Comparison of ENCODE assay signal across 12 cellular contexts in genomic region chr12:109130755-109131521, GRCh38. TPM values are rescaled to one million over a fixed set of nuclear protein-coding genes. Genes with fewer than 3 reads are reported as not detected.
A peak's percentile ranks its signal among the peaks of the same experiment; 100 is the strongest.
DNase-seq lines count a peak whose midpoint lies in the region; ATAC-seq and TF ChIP-seq lines count a peak whose summit lies in the region.
"Had no signal": no experiment of that assay in that cellular context is flagged by ENCODE, and none has a peak within 500 bp of the region (broad histone marks: within the 10 kb centered on the region; RNA-seq: fewer than 3 reads in every experiment).

No MANE protein-coding gene starts in this region.

- H3K27me3 Mint-ChIP-seq in glutamatergic neuron (ENCODE audit: unreplicated experiment) = peaks cover 4% of the 10 kb centered on the region
- H3K27me3 Mint-ChIP-seq in activated T-cell treated with anti-CD3 and anti-CD28 coated beads, Interleukin-2, amount 50 U/mL, for 4 hours (ENCODE audit: low read depth) = no peaks in the 10 kb centered on the region

- H3K36me3 Mint-ChIP-seq in glutamatergic neuron (ENCODE audit: unreplicated experiment) = no peaks in the 10 kb centered on the region
- peaks cover 2% of the 10 kb centered on the region for H3K36me3 Mint-ChIP-seq in activated T-cell treated with anti-CD3 and anti-CD28 coated beads, Interleukin-2, amount 50 U/mL, for 4 hours (ENCODE audit: insufficient read depth)

- peak overlapping the region; percentile 55 for H3K4me3 Mint-ChIP-seq in glutamatergic neuron (ENCODE audit: unreplicated experiment)
- H3K4me3 Mint-ChIP-seq in activated T-cell treated with anti-CD3 and anti-CD28 coated beads, Interleukin-2, amount 50 U/mL, for 4 hours = no peak overlapping the region
- H3K4me3 Mint-ChIP-seq: CD8-positive, alpha-beta memory T cell had no signal

- H3K4me1 Mint-ChIP-seq in glutamatergic neuron (ENCODE audit: low read depth, unreplicated experiment) = peaks cover 18% of the 10 kb centered on the region
- no peaks in the 10 kb centered on the region for H3K4me1 Mint-ChIP-seq in activated T-cell treated with anti-CD3 and anti-CD28 coated beads, Interleukin-2, amount 50 U/mL, for 4 hours (ENCODE audit: low read depth)
- H3K4me1 Mint-ChIP-seq: CD8-positive, alpha-beta memory T cell had no signal

- no peak overlapping the region; the same call in 1 of the 2 replicates for H2AFZ ChIP-seq in OCI-LY3 (ENCODE audit: low read depth, low read length)

- peak overlapping the region; percentile 14; the same call in 1 of the 2 replicates for H3K4me3 ChIP-seq in OCI-LY3 (ENCODE audit: low read length)

- H4K20me1 ChIP-seq in OCI-LY3 (ENCODE audit: insufficient read depth, low read length) = no peaks in the 10 kb centered on the region

- peaks cover 40% of the 10 kb centered on the region for H3K27me3 ChIP-seq in OCI-LY3 (ENCODE audit: low read depth, low read length)

- TF ChIP-seq CTCF in OCI-LY3 (IDR thresholded peaks at IDR 0.05; ENCODE audit: low read depth, low read length) (no peak), glutamatergic neuron (IDR thresholded peaks at IDR 0.05; ENCODE audit: partially characterized antibody, unreplicated experiment) (no peak), omental fat pad (IDR thresholded peaks at IDR 0.05) (no peak)

- peak; percentile 42 for ATAC-seq in omental fat pad (ENCODE audit: low FRiP score)
- ATAC-seq in activated T-cell treated with anti-CD3 and anti-CD28 coated beads, Interleukin-2, amount 50 U/mL, for 4 hours = no peak

- no peak overlapping the region for H3K9ac ChIP-seq in OCI-LY3 (ENCODE audit: low read length)

- no peak overlapping the region for H3K27ac ChIP-seq in OCI-LY3 (ENCODE audit: low read length)

- peaks cover 9% of the 10 kb centered on the region for H3K9me3 Mint-ChIP-seq in glutamatergic neuron (ENCODE audit: unreplicated experiment)
- no peaks in the 10 kb centered on the region for H3K9me3 Mint-ChIP-seq in activated T-cell treated with anti-CD3 and anti-CD28 coated beads, Interleukin-2, amount 50 U/mL, for 4 hours

- peak overlapping the region; percentile 32 for H3K4me2 ChIP-seq in OCI-LY3 (ENCODE audit: low read length)

- DNase-seq in EH (ENCODE audit: low read depth) = peak; percentile 14
- DNase-seq in glutamatergic neuron = peak; percentile 44
- no peak for DNase-seq in omental fat pad (ENCODE audit: low spot score)
- DNase-seq in GOT3 (lab: John Stamatoyannopoulos, UW) = no peak
- no peak for DNase-seq in NCI-H1694 (lab: John Stamatoyannopoulos, UW)
- no peak for DNase-seq in activated CD4-positive, CD25-positive, alpha-beta regulatory T cell (lab: John Stamatoyannopoulos, UW)
- DNase-seq in activated T-cell treated with anti-CD3 and anti-CD28 coated beads, Interleukin-2, amount 50 U/mL, for 4 hours = no peak
- DNase-seq: CD8-positive, alpha-beta memory T cell; dermis blood vessel endothelial cell; NCI-H2081; T-helper 2 cell had no signal

- no peaks in the 10 kb centered on the region for H3K79me2 ChIP-seq in OCI-LY3 (ENCODE audit: low read length)

- no peaks in the 10 kb centered on the region for H3K36me3 ChIP-seq in OCI-LY3 (replicated peaks; ENCODE audit: low read depth, low read length)

- no peaks in the 10 kb centered on the region for H3K9me3 ChIP-seq in OCI-LY3 (ENCODE audit: insufficient read depth, low read length)

- peak overlapping the region; percentile 76 for H3K27ac Mint-ChIP-seq in glutamatergic neuron (ENCODE audit: unreplicated experiment)

- peaks cover 4% of the 10 kb centered on the region; the same call in 1 of the 2 replicates for H3K4me1 ChIP-seq in OCI-LY3 (ENCODE audit: low read length)

RNA-seq across cellular contexts. Expression of gene ACACB, which starts 14.6 kb away (rescaled TPM):
- total RNA-seq in glutamatergic neuron (ENCODE audit: unreplicated experiment) (3.8 TPM), omental fat pad (1,000 to 10,000 TPM in 3 of 4 donors, 100 to 1,000 TPM in 1; 727 to 1,594 (median 1,364) TPM)
- total RNA-seq in activated T-cell treated with anti-CD3 and anti-CD28 coated beads, Interleukin-2, amount 50 U/mL, for 4 hours = 1 to 10 TPM; 1.6 to 4.5 (median 3.8) TPM

RNA-seq across cellular contexts. Expression of gene UNG, which starts 33.5 kb away (rescaled TPM):
- total RNA-seq in glutamatergic neuron (ENCODE audit: unreplicated experiment) (32.4 TPM), omental fat pad (10 to 100 TPM; 13.9 to 52.8 (median 33.6) TPM)
- total RNA-seq in activated T-cell treated with anti-CD3 and anti-CD28 coated beads, Interleukin-2, amount 50 U/mL, for 4 hours = 100 to 1,000 TPM in 2 of 3 donors, 10 to 100 TPM in 1; 91.9 to 134 (median 117) TPM

RNA-seq across cellular contexts. Expression of gene ALKBH2, which starts 37.7 kb away (rescaled TPM):
- total RNA-seq in glutamatergic neuron (ENCODE audit: unreplicated experiment) (16.4 TPM), omental fat pad (10 to 100 TPM; 15.3 to 34.0 (median 17.5) TPM)
- total RNA-seq in activated T-cell treated with anti-CD3 and anti-CD28 coated beads, Interleukin-2, amount 50 U/mL, for 4 hours = 10 to 100 TPM; 59.8 to 73.2 (median 71.4) TPM

Comparison
In these comparisons a context has a peak if more than half of its experiments do, and no peak if none do; other contexts are left out.
1. DNase-seq: peak in EH (single experiment) and glutamatergic neuron (single experiment); none in omental fat pad (single experiment), GOT3 (single experiment), NCI-H1694 (single experiment), activated CD4-positive, CD25-positive, alpha-beta regulatory T cell (0 of 4) and activated T-cell treated with anti-CD3 and anti-CD28 coated beads, Interleukin-2, amount 50 U/mL, for 4 hours (single experiment).
2. RNA of gene ACACB, which starts 14.6 kb away (total RNA-seq): 727 to 1,594 TPM in omental fat pad; 1.6 to 4.5 TPM in activated T-cell treated with anti-CD3 and anti-CD28 coated beads, Interleukin-2, amount 50 U/mL, for 4 hours and 3.8 TPM in glutamatergic neuron (single experiment); every median in the first group is over 100 times any median in the second.